ENCODE assay signal across 26 cellular contexts in genomic region chr21:31186916-31187315, GRCh38.
DNase-seq lines count a peak whose midpoint lies in the region; ATAC-seq lines count a peak whose summit lies in the region.
"Had no signal": no experiment of that assay in that cellular context is flagged by ENCODE, and none has a peak within 500 bp of the region (broad histone marks: within the 10 kb centered on the region; RNA-seq: fewer than 3 reads in every experiment).

No MANE protein-coding gene starts in this region.

- H3K4me3 ChIP-seq in HAP-1, result no peak overlapping the region
- H3K4me3 ChIP-seq: esophagus squamous epithelium, left lung, PC-9, testis had no signal

- in situ Hi-C loops in HAP-1 (cut with MboI; ENCODE audit: low sequenced_read_pairs), result no loop called here

- H3K27me3 Mint-ChIP-seq in activated T-cell treated with anti-CD3 and anti-CD28 coated beads, Interleukin-2, amount 50 U/mL, for 72 hours (ENCODE audit: low read depth), result no peaks in the 10 kb centered on the region
- H3K27me3 Mint-ChIP-seq in naive thymus-derived CD8-positive, alpha-beta T cell, result no peaks in the 10 kb centered on the region
- H3K27me3 Mint-ChIP-seq: brain; natural killer cell treated with Interleukin-12 subunit alpha and Interleukin-12 subunit beta and Interleukin-15 and Interleukin-18, amount 100 ng/mL, for 72 hours had no signal

- no peak for ATAC-seq in activated T-cell treated with anti-CD3 and anti-CD28 coated beads, Interleukin-2, amount 50 U/mL, for 72 hours (replicated peaks in 1 of 2)
- no peak for ATAC-seq in activated naive CD4-positive, alpha-beta T cell treated with anti-CD3 and anti-CD28 coated beads, Interleukin-2, amount 50 U/mL, for 72 hours
- peak in 1 of 2 donors; percentile 24 for ATAC-seq in naive thymus-derived CD8-positive, alpha-beta T cell
- ATAC-seq in HG02981 (IDR thresholded peaks at IDR 0.05; ENCODE audit: unreplicated experiment), result no peak
- ATAC-seq: left lung; natural killer cell treated with Interleukin-12 subunit alpha and Interleukin-12 subunit beta and Interleukin-15 and Interleukin-18, amount 100 ng/mL, for 72 hours had no signal

- no peak for DNase-seq in activated T-cell treated with anti-CD3 and anti-CD28 coated beads, Interleukin-2, amount 50 U/mL, for 72 hours
- no peak for DNase-seq in activated T-cell treated with anti-CD3 and anti-CD28 coated beads, Interleukin-2, amount 50 U/mL, for 48 hours
- peak; percentile 11 for DNase-seq in NCI-H69 (lab: John Stamatoyannopoulos, UW)
- DNase-seq in activated naive CD4-positive, alpha-beta T cell treated with anti-CD3 and anti-CD28 coated beads, Interleukin-2, amount 50 U/mL, for 72 hours (ENCODE audit: low spot score in 2 of 2), result no peak
- DNase-seq in naive thymus-derived CD8-positive, alpha-beta T cell, result peak in 2 of 10 donors; percentile 34 to 41
- no peak for DNase-seq in cerebellar cortex (ENCODE audit: low spot score)
- DNase-seq in HAP-1 (ENCODE audit: low spot score in 2 of 2), result no peak
- DNase-seq: activated CD8-positive, alpha-beta memory T cell treated with anti-CD3 and anti-CD28 coated beads, Interleukin-2, amount 50 U/mL, for 48 hours; BE2C; DMS79 treated with DMSO at 0.1 percent for 48 hours; esophagus squamous epithelium; hippocampal formation; Kasumi-1; left lung; MV-4-11; NCI-H146; NCI-H510A; PC-9; SHP77; small intestine; SW 1271; testis had no signal

- H3K4me1 Mint-ChIP-seq in activated T-cell treated with anti-CD3 and anti-CD28 coated beads, Interleukin-2, amount 50 U/mL, for 72 hours (ENCODE audit: low read depth), result peaks cover 91% of the 10 kb centered on the region
- peaks cover 37 to 60% (median 57%) of the 10 kb centered on the region in 4 donors for H3K4me1 Mint-ChIP-seq in naive thymus-derived CD8-positive, alpha-beta T cell
- H3K4me1 Mint-ChIP-seq: mesothelial cell of epicardium had no signal

- peak overlapping the region; percentile 98 for H3K27ac Mint-ChIP-seq in activated T-cell treated with anti-CD3 and anti-CD28 coated beads, Interleukin-2, amount 50 U/mL, for 72 hours
- peak overlapping the region; percentile 84 to 97 for H3K27ac Mint-ChIP-seq in activated naive CD4-positive, alpha-beta T cell treated with anti-CD3 and anti-CD28 coated beads, Interleukin-2, amount 50 U/mL, for 72 hours
- H3K27ac Mint-ChIP-seq in naive thymus-derived CD8-positive, alpha-beta T cell, result peak overlapping the region; percentile 16 to 96 (median 88)
- H3K27ac Mint-ChIP-seq: brain, mesothelial cell of epicardium had no signal

- no peaks in the 10 kb centered on the region for H3K9me3 ChIP-seq in HAP-1
- H3K9me3 ChIP-seq: BE2C, esophagus squamous epithelium, left lung, testis had no signal

- no peaks in the 10 kb centered on the region for H3K4me1 ChIP-seq in HAP-1
- H3K4me1 ChIP-seq: esophagus squamous epithelium, left lung, testis had no signal

- no peaks in the 10 kb centered on the region for H3K36me3 ChIP-seq in HAP-1 (replicated peaks)
- H3K36me3 ChIP-seq: BE2C, left lung had no signal

- no peaks in the 10 kb centered on the region for H3K27me3 ChIP-seq in HAP-1 (ENCODE audit: low read depth)
- H3K27me3 ChIP-seq: BE2C, esophagus squamous epithelium, left lung, testis had no signal

- POLR2A ChIA-PET in naive thymus-derived CD8-positive, alpha-beta T cell (lab: Charles Lee), result interaction anchor here (1.1 to 10.8 kb wide), 2 partner anchors 30 to 372 kb away, joined by 3 to 127 read pairs; no protein-coding TSS in a partner anchor

- H3K9me3 Mint-ChIP-seq in activated T-cell treated with anti-CD3 and anti-CD28 coated beads, Interleukin-2, amount 50 U/mL, for 72 hours, result no peaks in the 10 kb centered on the region
- H3K9me3 Mint-ChIP-seq in activated naive CD4-positive, alpha-beta T cell treated with anti-CD3 and anti-CD28 coated beads, Interleukin-2, amount 50 U/mL, for 72 hours, result no peaks in the 10 kb centered on the region
- no peaks in the 10 kb centered on the region for H3K9me3 Mint-ChIP-seq in naive thymus-derived CD8-positive, alpha-beta T cell
- H3K9me3 Mint-ChIP-seq: brain; mesothelial cell of epicardium; natural killer cell treated with Interleukin-12 subunit alpha and Interleukin-12 subunit beta and Interleukin-15 and Interleukin-18, amount 100 ng/mL, for 72 hours had no signal

- H3K36me3 Mint-ChIP-seq in activated T-cell treated with anti-CD3 and anti-CD28 coated beads, Interleukin-2, amount 50 U/mL, for 72 hours (ENCODE audit: insufficient read depth in 2 of 2), result peaks cover 9 to 19% of the 10 kb centered on the region in 2 donors
- peaks cover 29 to 46% of the 10 kb centered on the region in 2 donors for H3K36me3 Mint-ChIP-seq in activated naive CD4-positive, alpha-beta T cell treated with anti-CD3 and anti-CD28 coated beads, Interleukin-2, amount 50 U/mL, for 72 hours
- no peaks in the 10 kb centered on the region for H3K36me3 Mint-ChIP-seq in naive thymus-derived CD8-positive, alpha-beta T cell
- H3K36me3 Mint-ChIP-seq: natural killer cell treated with Interleukin-12 subunit alpha and Interleukin-12 subunit beta and Interleukin-15 and Interleukin-18, amount 100 ng/mL, for 72 hours had no signal

- H3K4me3 Mint-ChIP-seq in activated T-cell treated with anti-CD3 and anti-CD28 coated beads, Interleukin-2, amount 50 U/mL, for 72 hours, result peak overlapping the region; percentile 68 to 89
- peak overlapping the region; percentile 17 to 82 (median 62) for H3K4me3 Mint-ChIP-seq in naive thymus-derived CD8-positive, alpha-beta T cell
- H3K4me3 Mint-ChIP-seq: brain; mesothelial cell of epicardium; natural killer cell treated with Interleukin-12 subunit alpha and Interleukin-12 subunit beta and Interleukin-15 and Interleukin-18, amount 100 ng/mL, for 72 hours had no signal
